ENCODE assay signal across 9 cellular contexts in the genomic region with DNA sequence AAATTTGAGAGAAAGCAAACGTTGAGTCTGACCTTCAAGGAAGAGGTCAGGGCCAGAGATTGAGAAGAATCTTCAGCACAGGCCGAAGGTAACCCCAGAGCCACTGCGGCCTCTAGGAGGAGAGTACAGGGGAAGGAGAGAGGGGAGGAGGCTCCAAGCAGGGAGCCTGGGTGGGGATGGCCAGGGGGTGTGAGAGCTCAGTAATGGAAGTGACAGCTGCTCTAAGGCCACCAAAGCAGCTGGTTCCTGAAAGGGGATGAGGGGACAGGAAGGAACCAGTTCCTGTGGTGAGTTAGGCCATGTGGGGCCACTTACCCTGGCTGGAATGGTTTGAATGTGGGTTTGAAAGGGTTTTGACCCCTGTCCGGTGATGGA. TPM values are rescaled to one million over a fixed set of nuclear protein-coding genes. Genes with fewer than 3 reads are reported as not detected.
DNase-seq lines count a peak whose midpoint lies in the region; ATAC-seq, FAIRE-seq and TF ChIP-seq lines count a peak whose summit lies in the region.
"Had no signal": no experiment of that assay in that cellular context is flagged by ENCODE, and none has a peak within 500 bp of the region (broad histone marks: within the 10 kb centered on the region; RNA-seq: fewer than 3 reads in every experiment).

No MANE protein-coding gene starts in this region.

- H3K9me3 ChIP-seq in K562 (replicated peaks; ENCODE audit: control insufficient read depth, insufficient read depth, low read depth, low read length) (no peaks in the 10 kb centered on the region), upper lobe of left lung (no peaks in the 10 kb centered on the region)

- H3K4me1 ChIP-seq in K562 (replicated peaks in 1 of 2; ENCODE audit: control insufficient read depth in 2 of 2, insufficient read depth in 2 of 2, low read length in 2 of 2) (peaks cover 0 to 51% of the 10 kb centered on the region in 2 experiments; a peak in 3 of 5 replicates), upper lobe of left lung (peaks cover 10 to 32% (median 23%) of the 10 kb centered on the region in 4 donors)

- no peak for DNase-seq in Right ventricle myocardium superior
- DNase-seq in left ventricle myocardium superior = no peak
- no peak for DNase-seq in K562 (ENCODE audit: extremely low read depth in 1 of 4, low spot score in 3 of 4)
- DNase-seq in upper lobe of left lung = no peak
- DNase-seq in activated CD4-positive, CD25-positive, alpha-beta regulatory T cell treated with anti-CD3 and anti-CD28 coated beads, Interleukin-2, amount 50 U/mL, for 72 hours = no peak
- no peak for DNase-seq in foreskin melanocyte
- DNase-seq: dermis blood vessel endothelial cell had no signal

- no peak for TF ChIP-seq RAD21 in K562 (CRISPR knock-in tag; conservative IDR thresholded peaks at IDR 0.05 in 1 of 2, IDR thresholded peaks at IDR 0.05 in 1 of 2)

- BruUV-seq in K562 (replicated peaks; lab: Mats Ljungman, UMichigan) = no TSS peak

- no peak overlapping the region for H3K4me3 ChIP-seq in K562
- no peak overlapping the region for H3K4me3 ChIP-seq in upper lobe of left lung

- H4K20me1 ChIP-seq in K562 (replicated peaks; ENCODE audit: control insufficient read depth, insufficient read depth, low read length) = no peaks in the 10 kb centered on the region

- no peaks in the 10 kb centered on the region for H3K79me2 ChIP-seq in K562 (ENCODE audit: control insufficient read depth, insufficient read depth, low read length)

- POLR2A ChIA-PET in K562 (lab: Yijun Ruan, JAX) = interaction anchor here (0.9 to 1.1 kb wide), 2 partner anchors 8 to 14 kb away, joined by 3 read pairs; no protein-coding TSS in a partner anchor

- FAIRE-seq in K562 (lab: Jason Lieb, UNC) = no peak

- TF ChIP-seq CTCF in K562 (IDR thresholded peaks at IDR 0.05 in 2 of 3, conservative IDR thresholded peaks at IDR 0.05 in 1 of 3; ENCODE audit: insufficient read depth in 2 of 3, low read depth in 1 of 3, low read length in 3 of 3) = no peak
- TF ChIP-seq CTCF in upper lobe of left lung (IDR thresholded peaks at IDR 0.05) = no peak

- H3K4me2 ChIP-seq in K562 (ENCODE audit: insufficient read depth, low read length) = no peak overlapping the region

- TF ChIP-seq POLR2A in K562 (conservative IDR thresholded peaks at IDR 0.05) (no peak; the same call in 1 of the 2 replicates), upper lobe of left lung (IDR thresholded peaks at IDR 0.05) (no peak)

- in situ Hi-C loops in K562 (cut with MboI) = no loop called here

- ATAC-seq in Right ventricle myocardium superior (ENCODE audit: poor library complexity) (peak; percentile 12), left ventricle myocardium superior (no peak), HG03432 (IDR thresholded peaks at IDR 0.05; ENCODE audit: unreplicated experiment) (peak; percentile 23), K562 (peak; percentile 10; the same call in 2 of the 3 replicates), upper lobe of left lung (ENCODE audit: low FRiP score in 2 of 2) (no peak), GM21528 (IDR thresholded peaks at IDR 0.05; ENCODE audit: low FRiP score, unreplicated experiment) (no peak)

- H3K9me1 ChIP-seq in K562 (ENCODE audit: control insufficient read depth, insufficient read depth, low read length) = no peaks in the 10 kb centered on the region

- H3K9ac ChIP-seq in K562 (ENCODE audit: insufficient read depth in 1 of 2, low read depth in 2 of 2, low read length in 2 of 2) = peak overlapping the region in 1 of 2 experiments; percentile 64; a peak in 1 of 4 replicates

- H3K27me3 ChIP-seq in K562 (ENCODE audit: control insufficient read depth in 2 of 2, insufficient read depth in 2 of 2, low read length in 2 of 2) (no peaks in the 10 kb centered on the region), upper lobe of left lung (no peaks in the 10 kb centered on the region)

- H3K36me3 ChIP-seq in K562 (ENCODE audit: control insufficient read depth, insufficient read depth, low read length) (peaks cover 40% of the 10 kb centered on the region; the same call in 2 of the 3 replicates), upper lobe of left lung (peaks cover 9 to 56% (median 47%) of the 10 kb centered on the region in 4 donors)

- intact Hi-C loops in Right ventricle myocardium superior (cut with DNase I) = no loop called here
- intact Hi-C loops in left ventricle myocardium superior (cut with micrococcal nuclease) = no loop called here
- intact Hi-C loops in K562 (cut with micrococcal nuclease) = no loop called here

- WGBS in K562 (ENCODE audit: insufficient coverage, low coverage, missing lambda C conversion rate) = 53% methylated on average over 4 of the region's 4 CpGs
- WGBS in upper lobe of left lung, 2 donors = 57 to 60% methylated on average over 4 of the region's 4 CpGs

- CTCF ChIA-PET in K562 (lab: Yijun Ruan, JAX; ENCODE audit: low intra/inter-chr PET ratio) = interaction anchor here (0.6 kb wide), 1 partner anchor 163 kb away, joined by 3 read pairs; no protein-coding TSS in a partner anchor

- H3K27ac ChIP-seq in K562 (ENCODE audit: extremely low read depth, low read depth, low read length) = no peak overlapping the region; the same call in 2 of the 3 replicates
- peak overlapping the region in 3 of 4 donors; percentile 19 to 61 (median 41) for H3K27ac ChIP-seq in upper lobe of left lung

- TF ChIP-seq EP300 in K562 (IDR thresholded peaks at IDR 0.05; ENCODE audit: low read length) = no peak
- TF ChIP-seq EP300 in upper lobe of left lung (IDR thresholded peaks at IDR 0.05) = no peak

- H2AFZ ChIP-seq in K562 (ENCODE audit: low read depth, low read length) = no peak overlapping the region

TF ChIP-seq in K562, 482 proteins besides CTCF, POLR2A, EP300 and RAD21:
- TF ChIP-seq GABPA (tag; conservative IDR thresholded peaks at IDR 0.05; ENCODE audit: low read depth) (no peak), PHF8 (IDR thresholded peaks at IDR 0.05; ENCODE audit: borderline replicate concordance, low read length) (no peak), U2AF2 (optimal IDR thresholded peaks at IDR 0.05; ENCODE audit: low read depth, low read length) (no peak), OTX1 (CRISPR knock-in tag; IDR thresholded peaks at IDR 0.05) (no peak), ARHGAP35 (IDR thresholded peaks at IDR 0.05; ENCODE audit: partially characterized antibody) (no peak), ADNP (tag; IDR thresholded peaks at IDR 0.05) (no peak), HOXB6 (CRISPR knock-in tag; IDR thresholded peaks at IDR 0.05; ENCODE audit: borderline replicate concordance) (no peak), MBD2 (IDR thresholded peaks at IDR 0.05; ENCODE audit: borderline replicate concordance, low read depth) (no peak), CHCHD3 (CRISPR knock-in tag; IDR thresholded peaks at IDR 0.05) (no peak), CBFA2T3 (IDR thresholded peaks at IDR 0.05) (no peak)
- TF ChIP-seq, protein P1, sequence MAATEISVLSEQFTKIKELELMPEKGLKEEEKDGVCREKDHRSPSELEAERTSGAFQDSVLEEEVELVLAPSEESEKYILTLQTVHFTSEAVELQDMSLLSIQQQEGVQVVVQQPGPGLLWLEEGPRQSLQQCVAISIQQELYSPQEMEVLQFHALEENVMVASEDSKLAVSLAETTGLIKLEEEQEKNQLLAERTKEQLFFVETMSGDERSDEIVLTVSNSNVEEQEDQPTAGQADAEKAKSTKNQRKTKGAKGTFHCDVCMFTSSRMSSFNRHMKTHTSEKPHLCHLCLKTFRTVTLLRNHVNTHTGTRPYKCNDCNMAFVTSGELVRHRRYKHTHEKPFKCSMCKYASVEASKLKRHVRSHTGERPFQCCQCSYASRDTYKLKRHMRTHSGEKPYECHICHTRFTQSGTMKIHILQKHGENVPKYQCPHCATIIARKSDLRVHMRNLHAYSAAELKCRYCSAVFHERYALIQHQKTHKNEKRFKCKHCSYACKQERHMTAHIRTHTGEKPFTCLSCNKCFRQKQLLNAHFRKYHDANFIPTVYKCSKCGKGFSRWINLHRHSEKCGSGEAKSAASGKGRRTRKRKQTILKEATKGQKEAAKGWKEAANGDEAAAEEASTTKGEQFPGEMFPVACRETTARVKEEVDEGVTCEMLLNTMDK (IDR thresholded peaks at IDR 0.05; ENCODE audit: borderline replicate concordance, insufficient read depth, low read depth, low read length, poor library complexity, severe bottlenecking) = no peak

RNA-seq across cellular contexts. Expression of a gene that starts 46.1 kb away (rescaled TPM):
- total RNA-seq in Right ventricle myocardium superior (16.6 TPM), left ventricle myocardium superior (15.1 TPM), K562 (2014; rRNA removed) (33.3 and 47.1 TPM in 2 replicates), K562 (2014; rRNA removed; fragmentation: Illumina TruSeq; extraction: Trizol) (20.2 and 24.5 TPM in 2 replicates), K562 (2015; rRNA removed; fragmentation: Illumina TruSeq; extraction: Trizol) (27.4 and 28.1 TPM in 2 replicates), K562 (2021) (56.8 and 63.1 TPM in 2 replicates), upper lobe of left lung (10 to 100 TPM; 18.4 to 81.8 (median 53.9) TPM)
- 37.5 and 84.0 TPM in 2 replicates for total RNA-seq in K562 (2011; cell fraction: chromatin; rRNA removed; ENCODE audit: low replicate concordance)
- 62.2 and 72.4 TPM in 2 replicates for total RNA-seq in K562 (2011; cell fraction: nucleolus; rRNA removed)
- total RNA-seq in K562 (2011; cell fraction: nucleoplasm; rRNA removed) = 47.8 and 52.1 TPM in 2 replicates
- polyA plus RNA-seq in K562 (2011; rRNA removed) (29.1 and 44.3 TPM in 2 replicates), K562 (2014; fragmentation: Illumina TruSeq; extraction: Trizol) (42.6 and 48.5 TPM in 2 replicates), K562 (2014; fragmentation: Nextera tagmentation; extraction: Ambion mirVana) (10 to 100 TPM; 44.4 to 65.9 TPM), K562 (2014; rRNA removed) (36.6 and 44.9 TPM in 2 replicates)
- 48.2 and 59.1 TPM in 2 replicates for polyA plus RNA-seq in K562 (2011; cell fraction: cytosol; rRNA removed)
- 112 and 122 TPM in 2 replicates for polyA plus RNA-seq in K562 (2011; cell fraction: nucleus; rRNA removed)
- polyA plus RNA-seq in K562 (2012) = 31.9 and 36.1 TPM in 2 replicates
- polyA minus RNA-seq in K562 (2011; rRNA and poly(A)+ RNA removed) = 14.8 and 17.3 TPM in 2 replicates
- polyA minus RNA-seq in K562 (2011; cell fraction: cytosol; rRNA and poly(A)+ RNA removed) = 17.0 and 18.8 TPM in 2 replicates
- 22.3 and 29.7 TPM in 2 replicates for polyA minus RNA-seq in K562 (2011; cell fraction: nucleus; rRNA and poly(A)+ RNA removed)

Comparison
In these comparisons a context has a peak if more than half of its experiments do, and no peak if none do; other contexts are left out.
1. ATAC-seq: peak in Right ventricle myocardium superior (single experiment), HG03432 (single experiment) and K562 (single experiment); none in left ventricle myocardium superior (single experiment), upper lobe of left lung (0 of 2) and GM21528 (single experiment).